23 cellular contexts compared by ENCODE assay signal in the genomic region with DNA sequence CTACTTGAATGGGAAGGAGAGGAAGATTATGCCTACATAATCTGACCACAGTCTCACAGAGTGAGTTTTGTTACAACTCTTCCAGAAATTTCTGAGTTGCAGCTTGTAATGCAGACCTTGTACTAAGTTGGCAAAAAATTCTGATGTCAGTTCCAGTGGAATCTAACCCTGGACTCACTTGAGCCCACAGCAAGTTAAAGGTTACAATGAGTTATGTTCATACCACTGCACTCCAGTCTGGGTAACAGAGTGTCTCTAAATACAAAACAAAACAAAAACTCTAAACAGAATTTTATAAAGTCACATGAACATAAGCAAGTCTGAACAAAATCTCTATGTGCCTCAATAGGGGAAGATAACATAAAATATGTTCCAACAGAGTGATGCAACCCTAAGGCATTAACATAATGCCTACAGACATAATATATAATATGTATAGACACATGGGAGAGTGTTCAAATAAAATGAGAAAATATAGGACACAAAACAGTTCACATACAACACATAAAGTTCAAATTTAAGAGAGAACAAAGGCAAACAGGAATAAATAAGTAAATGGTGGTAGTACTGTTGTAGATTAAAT. TPM values are rescaled to one million over a fixed set of nuclear protein-coding genes. Genes with fewer than 3 reads are reported as not detected.
DNase-seq lines count a peak whose midpoint lies in the region; ATAC-seq, FAIRE-seq and TF ChIP-seq lines count a peak whose summit lies in the region.
"Had no signal": no experiment of that assay in that cellular context is flagged by ENCODE, and none has a peak within 500 bp of the region (broad histone marks: within the 10 kb centered on the region; RNA-seq: fewer than 3 reads in every experiment).

No MANE protein-coding gene starts in this region.

- intact Hi-C loops in heart left ventricle (cut with DNase I) = no loop called here
- intact Hi-C loops in activated T-helper 2 cell treated with anti-CD3 and anti-CD28 coated beads, Interferon-gamma antibody, Interleukin-2, Interleukin-4, amounts not matched to agents 10 μg/mL and 5 μg/mL and 100 μg/mL, durations not matched to agents 14 hours and 24 hours and 36 hours (cut with micrococcal nuclease) = no loop called here

- DNase-seq in HFFc6 (peak; percentile 25), bronchial epithelial cell (ENCODE audit: low read depth) (peak; percentile 26), left lobe of liver (ENCODE audit: low spot score) (no peak), mucosa of gallbladder (ENCODE audit: low spot score) (no peak), heart left ventricle (no peak)
- DNase-seq in activated T-helper 2 cell treated with anti-CD3 and anti-CD28 coated beads, Interferon-gamma antibody, Interleukin-2, Interleukin-4, amounts not matched to agents 10 μg/mL and 5 μg/mL and 100 μg/mL, durations not matched to agents 14 hours and 24 hours and 36 hours (ENCODE audit: low spot score) = no peak
- DNase-seq: AML-193; COR-L47; DMS 273 treated with DMSO at 0.1 percent for 48 hours; GDM1; HCEC 1CT; NCI-H1105; NCI-H1694; NCI-H2081 treated with DMSO at 0.1 percent for 48 hours; NCI-H510A; NCI-H748 treated with DMSO at 0.1 percent for 48 hours; NK-92 treated with Interleukin-12 subunit alpha and Interleukin-12 subunit beta, amount 100 ng/mL, for 24 hours; Right ventricle myocardium superior had no signal

- no peaks in the 10 kb centered on the region for H3K27me3 ChIP-seq in bronchial epithelial cell (ENCODE audit: control insufficient read depth, insufficient read depth, low read length)
- no peaks in the 10 kb centered on the region for H3K27me3 ChIP-seq in subcutaneous abdominal adipose tissue (ENCODE audit: control insufficient read depth in 5 of 5, insufficient read depth in 4 of 5, low read length in 5 of 5)
- peaks cover 0 to 7% (median 0%) of the 10 kb centered on the region in 9 donors for H3K27me3 ChIP-seq in heart left ventricle

- TF ChIP-seq CTCF in HFFc6 (IDR thresholded peaks at IDR 0.05) (no peak), bronchial epithelial cell (IDR thresholded peaks at IDR 0.05; ENCODE audit: insufficient read depth, low read length, severe bottlenecking) (no peak), heart left ventricle (IDR thresholded peaks at IDR 0.05) (no peak)

- peak overlapping the region; percentile 91 for H3K27ac ChIP-seq in subcutaneous abdominal adipose tissue (ENCODE audit: low read depth, low read length)
- H3K27ac ChIP-seq in heart left ventricle = no peak overlapping the region

- no peaks in the 10 kb centered on the region for H3K9me3 Mint-ChIP-seq in HFFc6
- H3K9me3 Mint-ChIP-seq in activated T-helper 2 cell treated with anti-CD3 and anti-CD28 coated beads, Interferon-gamma antibody, Interleukin-2, Interleukin-4, amounts not matched to agents 10 μg/mL and 5 μg/mL and 100 μg/mL, durations not matched to agents 14 hours and 24 hours and 36 hours = no peaks in the 10 kb centered on the region

- H3K4me3 Mint-ChIP-seq in HFFc6 = no peak overlapping the region
- H3K4me3 Mint-ChIP-seq in activated T-helper 2 cell treated with anti-CD3 and anti-CD28 coated beads, Interferon-gamma antibody, Interleukin-2, Interleukin-4, amounts not matched to agents 10 μg/mL and 5 μg/mL and 100 μg/mL, durations not matched to agents 14 hours and 24 hours and 36 hours (ENCODE audit: low read depth) = no peak overlapping the region
- H3K4me3 Mint-ChIP-seq: CD14-positive monocyte, GM23338 had no signal

- H3K36me3 Mint-ChIP-seq in HFFc6 (ENCODE audit: low read depth) = no peaks in the 10 kb centered on the region
- H3K36me3 Mint-ChIP-seq in activated T-helper 2 cell treated with anti-CD3 and anti-CD28 coated beads, Interferon-gamma antibody, Interleukin-2, Interleukin-4, amounts not matched to agents 10 μg/mL and 5 μg/mL and 100 μg/mL, durations not matched to agents 14 hours and 24 hours and 36 hours (ENCODE audit: low read depth) = no peaks in the 10 kb centered on the region
- H3K36me3 Mint-ChIP-seq: CD14-positive monocyte had no signal

- H3K4me3 ChIP-seq in bronchial epithelial cell (ENCODE audit: low read depth, low read length) (no peak overlapping the region), subcutaneous abdominal adipose tissue (ENCODE audit: low read depth in 1 of 5, low read length in 5 of 5) (peak overlapping the region; percentile 24 to 78 (median 63)), heart left ventricle (no peak overlapping the region)
- H3K4me3 ChIP-seq: GM23338 had no signal

- H3K9ac ChIP-seq in subcutaneous abdominal adipose tissue (ENCODE audit: low read length in 5 of 5) = peak overlapping the region; percentile 14 to 85 (median 64)

- TF ChIP-seq POLR2A in heart left ventricle (IDR thresholded peaks at IDR 0.05) = no peak

- no peaks in the 10 kb centered on the region for H3K4me1 Mint-ChIP-seq in HFFc6 (ENCODE audit: low read depth)
- peaks cover 8% of the 10 kb centered on the region for H3K4me1 Mint-ChIP-seq in activated T-helper 2 cell treated with anti-CD3 and anti-CD28 coated beads, Interferon-gamma antibody, Interleukin-2, Interleukin-4, amounts not matched to agents 10 μg/mL and 5 μg/mL and 100 μg/mL, durations not matched to agents 14 hours and 24 hours and 36 hours (ENCODE audit: low read depth)
- H3K4me1 Mint-ChIP-seq: GM23338 had no signal

- FAIRE-seq in bronchial epithelial cell (lab: Jason Lieb, UNC) = no peak
- FAIRE-seq: GM19239 had no signal

- H3K36me3 ChIP-seq in bronchial epithelial cell (ENCODE audit: control insufficient read depth, insufficient read depth, low read length) = no peaks in the 10 kb centered on the region
- H3K36me3 ChIP-seq in subcutaneous abdominal adipose tissue (ENCODE audit: control insufficient read depth in 5 of 5, insufficient read depth in 5 of 5, low read length in 5 of 5) = no peaks in the 10 kb centered on the region
- H3K36me3 ChIP-seq in heart left ventricle = no peaks in the 10 kb centered on the region

- H3K9me3 ChIP-seq in subcutaneous abdominal adipose tissue (ENCODE audit: control insufficient read depth in 5 of 5, low read length in 5 of 5) (no peaks in the 10 kb centered on the region), heart left ventricle (no peaks in the 10 kb centered on the region)

- no peak overlapping the region for H3K27ac Mint-ChIP-seq in HFFc6
- H3K27ac Mint-ChIP-seq in activated T-helper 2 cell treated with anti-CD3 and anti-CD28 coated beads, Interferon-gamma antibody, Interleukin-2, Interleukin-4, amounts not matched to agents 10 μg/mL and 5 μg/mL and 100 μg/mL, durations not matched to agents 14 hours and 24 hours and 36 hours = no peak overlapping the region
- H3K27ac Mint-ChIP-seq: CD14-positive monocyte, GM23338 had no signal

- H3K4me1 ChIP-seq in subcutaneous abdominal adipose tissue (ENCODE audit: control insufficient read depth in 5 of 5, insufficient read depth in 5 of 5, low read length in 5 of 5) (peaks cover 3 to 37% (median 23%) of the 10 kb centered on the region in 5 donors), heart left ventricle (peaks cover 0 to 12% (median 0%) of the 10 kb centered on the region in 12 donors)

- H3K27me3 Mint-ChIP-seq in HFFc6 (ENCODE audit: insufficient read depth) = peaks cover 5% of the 10 kb centered on the region; the same call in 1 of the 2 replicates
- H3K27me3 Mint-ChIP-seq in activated T-helper 2 cell treated with anti-CD3 and anti-CD28 coated beads, Interferon-gamma antibody, Interleukin-2, Interleukin-4, amounts not matched to agents 10 μg/mL and 5 μg/mL and 100 μg/mL, durations not matched to agents 14 hours and 24 hours and 36 hours (ENCODE audit: low read depth) = no peaks in the 10 kb centered on the region

- ATAC-seq in left lobe of liver (peak; percentile 59), heart left ventricle (no peak)
- ATAC-seq: GM23338 had no signal

RNA-seq across cellular contexts. Expression of a gene that starts 1.1 kb away (rescaled TPM):
- total RNA-seq in HFFc6 (2021; fragmentation: NEBNext Ultra II Directional; extraction: Animal tissue kit (Norgen Biotek cat#: 25700)) = not detected
- total RNA-seq in bronchial epithelial cell = not detected in 2 replicates
- total RNA-seq in left lobe of liver = 270 TPM
- total RNA-seq in mucosa of gallbladder = 0.49 TPM
- 1 to 10 TPM in 1 of 9 donors, under 1 TPM in 2, not detected in 6; 0.20 to 2.7 (median 0.34) TPM for total RNA-seq in heart left ventricle
- under 1 TPM in 1 of 2 donors, not detected in 1; 0.15 TPM for polyA plus RNA-seq in heart left ventricle
- total RNA-seq in activated T-helper 2 cell treated with anti-CD3 and anti-CD28 coated beads, Interferon-gamma antibody, Interleukin-2, Interleukin-4, amounts not matched to agents 10 μg/mL and 5 μg/mL and 100 μg/mL, durations not matched to agents 14 hours and 24 hours and 36 hours = not detected in 2 replicates
- total RNA-seq: OCI-LY7 had no signal
- polyA plus RNA-seq: CD14-positive monocyte, GM23338 had no signal

Comparison
In these comparisons a context has a peak if more than half of its experiments do, and no peak if none do; other contexts are left out.
1. DNase-seq: peak in HFFc6 (single experiment) and bronchial epithelial cell (single experiment); none in left lobe of liver (single experiment), mucosa of gallbladder (single experiment), heart left ventricle (0 of 5) and activated T-helper 2 cell treated with anti-CD3 and anti-CD28 coated beads, Interferon-gamma antibody, Interleukin-2, Interleukin-4, amounts not matched to agents 10 μg/mL and 5 μg/mL and 100 μg/mL, durations not matched to agents 14 hours and 24 hours and 36 hours (single experiment).
2. H3K4me3 ChIP-seq: peak in subcutaneous abdominal adipose tissue (5 of 5); none in bronchial epithelial cell (single experiment) and heart left ventricle (0 of 12).
3. RNA of a gene that starts 1.1 kb away (total RNA-seq): 270 TPM in left lobe of liver (single experiment); 0.49 TPM in mucosa of gallbladder (single experiment), not detected in HFFc6, not detected in bronchial epithelial cell, 0.20 to 2.7 TPM in heart left ventricle and not detected in activated T-helper 2 cell treated with anti-CD3 and anti-CD28 coated beads, Interferon-gamma antibody, Interleukin-2, Interleukin-4, amounts not matched to agents 10 μg/mL and 5 μg/mL and 100 μg/mL, durations not matched to agents 14 hours and 24 hours and 36 hours; every median in the first group is over 10 times any median in the second.